16 cellular contexts compared by ENCODE assay signal in genomic region chr2:54549430-54549829, GRCh38.
DNase-seq lines count a peak whose midpoint lies in the region; ATAC-seq and TF ChIP-seq lines count a peak whose summit lies in the region.
"Had no signal": no experiment of that assay in that cellular context is flagged by ENCODE, and none has a peak within 500 bp of the region (broad histone marks: within the 10 kb centered on the region; RNA-seq: fewer than 3 reads in every experiment).

No MANE protein-coding gene starts in this region.

- no peaks in the 10 kb centered on the region for H3K27me3 ChIP-seq in Caco-2 (replicated peaks; ENCODE audit: control insufficient read depth, insufficient read depth, low read length)
- no peaks in the 10 kb centered on the region for H3K27me3 ChIP-seq in cardiac muscle cell
- no peaks in the 10 kb centered on the region for H3K27me3 ChIP-seq in trophoblast cell (ENCODE audit: insufficient read depth, low read length)

- no peak overlapping the region for H3K9ac ChIP-seq in trophoblast cell (ENCODE audit: low read length)
- H3K9ac ChIP-seq: GM23248 had no signal

- no peak overlapping the region for H4K12ac ChIP-seq in trophoblast cell (ENCODE audit: low read depth, low read length)

- peaks cover 42% of the 10 kb centered on the region for H3K4me1 Mint-ChIP-seq in Caco-2 (ENCODE audit: low read depth, unreplicated experiment)

- peaks cover 11% of the 10 kb centered on the region for H3K36me3 Mint-ChIP-seq in Caco-2 (ENCODE audit: insufficient read depth, unreplicated experiment)
- H3K36me3 Mint-ChIP-seq: CD4-positive, alpha-beta memory T cell had no signal

- H3K4me3 Mint-ChIP-seq in Caco-2 (ENCODE audit: unreplicated experiment): peak overlapping the region; percentile 7
- H3K4me3 Mint-ChIP-seq: B cell; CD4-positive, alpha-beta memory T cell had no signal

- no peaks in the 10 kb centered on the region for H3K79me1 ChIP-seq in trophoblast cell (ENCODE audit: low read length)

- no peak for TF ChIP-seq CTCF in Caco-2 (IDR thresholded peaks at IDR 0.05; ENCODE audit: insufficient read depth in 1 of 2, low read depth in 1 of 2, low read length in 1 of 2, severe bottlenecking in 1 of 2, unreplicated experiment in 1 of 2)
- no peak for TF ChIP-seq CTCF in VCaP (conservative IDR thresholded peaks at IDR 0.05)
- no peak for TF ChIP-seq CTCF in cardiac muscle cell (IDR thresholded peaks at IDR 0.05; ENCODE audit: low read depth, low read length)

- peak overlapping the region; percentile 40 for H3K27ac Mint-ChIP-seq in Caco-2 (ENCODE audit: unreplicated experiment)
- H3K27ac Mint-ChIP-seq: B cell; CD4-positive, alpha-beta memory T cell had no signal

- no peak overlapping the region for H2BK12ac ChIP-seq in trophoblast cell (ENCODE audit: low read length)

- no peaks in the 10 kb centered on the region for H3K79me2 ChIP-seq in trophoblast cell (ENCODE audit: control insufficient read depth, insufficient read depth, low read length, poor library complexity)

- no peak overlapping the region for H2BK5ac ChIP-seq in trophoblast cell (ENCODE audit: low read depth, low read length, poor library complexity)

- no peak overlapping the region for H3K23ac ChIP-seq in trophoblast cell (ENCODE audit: low read length)

- H3K36me3 ChIP-seq in Caco-2 (ENCODE audit: control insufficient read depth, insufficient read depth, low read length) (no peaks in the 10 kb centered on the region; the same call in 1 of the 2 replicates), cardiac muscle cell (no peaks in the 10 kb centered on the region), trophoblast cell (ENCODE audit: control insufficient read depth in 1 of 2, insufficient read depth in 2 of 2, low read length in 2 of 2) (no peaks in the 10 kb centered on the region)

- no peak overlapping the region for H4K91ac ChIP-seq in trophoblast cell (ENCODE audit: low read depth, low read length)

- no peak overlapping the region for H3K14ac ChIP-seq in trophoblast cell (ENCODE audit: low read length)

- DNase-seq in Caco-2: no peak
- no peak for DNase-seq in cardiac muscle cell (ENCODE audit: low read depth in 1 of 2, low spot score in 1 of 2)
- no peak for DNase-seq in trophoblast cell
- DNase-seq in NCI-H446 treated with DMSO at 0.1 percent for 48 hours (lab: John Stamatoyannopoulos, UW): no peak
- DNase-seq in NCI-H2227 treated with DMSO at 0.1 percent for 48 hours (lab: John Stamatoyannopoulos, UW): no peak
- DNase-seq in OCI-M2 (lab: John Stamatoyannopoulos, UW; ENCODE audit: unreplicated experiment): no peak
- DNase-seq: ACHN; CD4-positive, alpha-beta memory T cell; GM23248; NCI-H2107; NCI-H345; NCI-H69; SHP77 treated with DMSO at 0.1 percent for 48 hours had no signal

- no peak overlapping the region for H2AK5ac ChIP-seq in trophoblast cell (ENCODE audit: low read length)

- no peak overlapping the region for H4K8ac ChIP-seq in trophoblast cell (ENCODE audit: low read depth, low read length)

- no peak overlapping the region for H2BK120ac ChIP-seq in trophoblast cell (ENCODE audit: insufficient read depth, low read length, poor library complexity)

- peaks cover 66% of the 10 kb centered on the region for H3K4me1 ChIP-seq in Caco-2
- H3K4me1 ChIP-seq in cardiac muscle cell (ENCODE audit: low read depth): peaks cover 43% of the 10 kb centered on the region
- H3K4me1 ChIP-seq in trophoblast cell (ENCODE audit: control insufficient read depth in 1 of 2, insufficient read depth in 2 of 2, low read length in 2 of 2): peaks cover 10 to 18% of the 10 kb centered on the region in 2 experiments

- H3K4ac ChIP-seq in trophoblast cell (ENCODE audit: low read depth, low read length): no peak overlapping the region

- ATAC-seq in HG03442 (IDR thresholded peaks at IDR 0.05; ENCODE audit: unreplicated experiment): no peak

- CTCF ChIA-PET in Caco-2 (lab: Charles Lee): interaction anchor here (0.6 kb wide), 1 partner anchor 18 kb away, joined by 3 read pairs; no protein-coding TSS in a partner anchor

- H3K18ac ChIP-seq in trophoblast cell (ENCODE audit: low read length): peak overlapping the region; percentile 1

- no CpG with 5 or more reads among the region's 3 CpGs for WGBS in trophoblast cell (ENCODE audit: extremely low coverage, insufficient coverage, insufficient read length)

- H3K4me3 ChIP-seq in Caco-2 (ENCODE audit: low read depth, low read length) (no peak overlapping the region), cardiac muscle cell (no peak overlapping the region), trophoblast cell (ENCODE audit: low read depth, low read length) (no peak overlapping the region)
- H3K4me3 ChIP-seq: GM23248 had no signal

- POLR2A ChIA-PET in Caco-2 (lab: Charles Lee): interaction anchor here (0.9 kb wide), 1 partner anchor 10 kb away, joined by 3 read pairs; no protein-coding TSS in a partner anchor

- H3K9me3 Mint-ChIP-seq in Caco-2 (ENCODE audit: unreplicated experiment): no peaks in the 10 kb centered on the region
- H3K9me3 Mint-ChIP-seq: CD4-positive, alpha-beta memory T cell had no signal

- no peak overlapping the region for H2AFZ ChIP-seq in trophoblast cell (ENCODE audit: insufficient read depth, low read length, poor library complexity)
- H2AFZ ChIP-seq: GM23248 had no signal

- H3K27ac ChIP-seq in VCaP (peak overlapping the region; percentile 72; the same call in 1 of the 2 replicates), cardiac muscle cell (peak overlapping the region; percentile 87), trophoblast cell (ENCODE audit: low read depth, low read length) (no peak overlapping the region)
- H3K27ac ChIP-seq: GM23248 had no signal

- H3K9me3 ChIP-seq in Caco-2 (no peaks in the 10 kb centered on the region), cardiac muscle cell (ENCODE audit: low read depth) (no peaks in the 10 kb centered on the region), trophoblast cell (ENCODE audit: insufficient read depth, low read depth, low read length) (no peaks in the 10 kb centered on the region)

- no peaks in the 10 kb centered on the region for H3K27me3 Mint-ChIP-seq in Caco-2 (ENCODE audit: insufficient read depth, unreplicated experiment)
- H3K27me3 Mint-ChIP-seq: B cell; CD4-positive, alpha-beta memory T cell had no signal

- no TSS peak for BruUV-seq in Caco-2 (replicated peaks; lab: Mats Ljungman, UMichigan)

- H3K4me2 ChIP-seq in trophoblast cell (ENCODE audit: low read length): no peak overlapping the region

- intact Hi-C loops in Caco-2 (cut with micrococcal nuclease; ENCODE audit: unreplicated experiment): no loop called here
